Comparison of ENCODE assay signal across 7 cellular contexts in the genomic region with DNA sequence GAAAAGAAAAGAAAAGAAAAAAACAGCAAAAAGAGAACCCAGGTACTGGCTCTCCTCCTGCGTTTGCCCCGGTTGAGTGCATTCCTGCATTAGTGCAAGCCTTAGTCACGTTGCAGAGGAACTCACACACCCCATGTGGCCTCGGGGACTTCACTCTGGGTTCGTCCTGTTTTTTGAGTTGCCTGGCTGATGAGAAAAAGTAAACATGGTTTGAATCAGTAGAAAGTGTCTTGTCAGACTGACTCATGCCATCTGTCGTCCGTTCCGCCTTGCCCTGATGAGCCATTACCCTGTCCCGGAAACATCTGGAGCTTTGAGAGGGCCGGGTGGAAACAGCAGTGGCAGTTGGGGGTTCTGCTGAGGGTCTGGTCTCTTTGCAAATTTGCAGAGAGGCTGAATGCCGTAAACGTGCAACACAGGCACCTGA. TPM values are rescaled to one million over a fixed set of nuclear protein-coding genes. Genes with fewer than 3 reads are reported as not detected.
A peak's percentile ranks its signal among the peaks of the same experiment; 100 is the strongest.
DNase-seq lines count a peak whose midpoint lies in the region; ATAC-seq and TF ChIP-seq lines count a peak whose summit lies in the region.

No MANE protein-coding gene starts in this region.

- TF ChIP-seq EP300 in suprapubic skin (IDR thresholded peaks at IDR 0.05), result no peak

- peak; percentile 51 to 67 (median 56) for DNase-seq in mucosa of descending colon
- peak; percentile 87 to 91 for DNase-seq in suprapubic skin (ENCODE audit: low spot score in 2 of 2)
- no peak for DNase-seq in NCI-H446 treated with DMSO at 0.1 percent for 48 hours (lab: John Stamatoyannopoulos, UW)

- TF ChIP-seq CTCF in VCaP (conservative IDR thresholded peaks at IDR 0.05) (no peak), mucosa of descending colon (IDR thresholded peaks at IDR 0.05) (no peak), suprapubic skin (IDR thresholded peaks at IDR 0.05) (no peak)

- H3K27ac ChIP-seq in VCaP (peak overlapping the region; percentile 63), duodenal mucosa (ENCODE audit: low read depth, low read length) (no peak overlapping the region), suprapubic skin (peak overlapping the region; percentile 87)

- H3K27me3 ChIP-seq in duodenal mucosa (ENCODE audit: control insufficient read depth in 1 of 2, insufficient read depth in 2 of 2, low read length in 2 of 2) (no peaks in the 10 kb centered on the region), suprapubic skin (no peaks in the 10 kb centered on the region)

- H3K36me3 ChIP-seq in duodenal mucosa (ENCODE audit: control insufficient read depth in 1 of 2, insufficient read depth in 2 of 2, low read length in 2 of 2), result peaks cover 0 to 18% of the 10 kb centered on the region in 2 donors
- H3K36me3 ChIP-seq in mucosa of descending colon (ENCODE audit: low read depth), result peaks cover 3% of the 10 kb centered on the region
- H3K36me3 ChIP-seq in suprapubic skin, result peaks cover 9% of the 10 kb centered on the region

- intact Hi-C loops in mucosa of descending colon (cut with DNase I, micrococcal nuclease), result no loop called here

- 8% methylated on average over 12 of the region's 12 CpGs for WGBS in suprapubic skin

- no peak overlapping the region for H3K9ac ChIP-seq in duodenal mucosa (ENCODE audit: low read depth in 1 of 2, low read length in 2 of 2)

- H3K9me3 ChIP-seq in duodenal mucosa (ENCODE audit: control insufficient read depth in 1 of 2, low read length in 2 of 2), result no peaks in the 10 kb centered on the region
- H3K9me3 ChIP-seq in mucosa of descending colon, result no peaks in the 10 kb centered on the region
- no peaks in the 10 kb centered on the region for H3K9me3 ChIP-seq in suprapubic skin

- H3K4me1 ChIP-seq in duodenal mucosa (ENCODE audit: control insufficient read depth in 1 of 2, insufficient read depth in 2 of 2, low read length in 2 of 2) (peaks cover 37 to 63% of the 10 kb centered on the region in 2 donors), mucosa of descending colon (ENCODE audit: low read depth) (peaks cover 53% of the 10 kb centered on the region), suprapubic skin (peaks cover 91% of the 10 kb centered on the region)

- TF ChIP-seq POLR2A in suprapubic skin (IDR thresholded peaks at IDR 0.05), result no peak

- H3K4me3 ChIP-seq in duodenal mucosa (ENCODE audit: low read depth in 1 of 2, low read length in 2 of 2) (peak overlapping the region; percentile 20 to 36), mucosa of descending colon (no peak overlapping the region), suprapubic skin (peak overlapping the region; percentile 11)

- ATAC-seq in GM19025 (IDR thresholded peaks at IDR 0.05; ENCODE audit: low read depth, unreplicated experiment) (peak; percentile 91), HG03103 (IDR thresholded peaks at IDR 0.05; ENCODE audit: low read depth, unreplicated experiment) (peak; percentile 78), mucosa of descending colon (peak; percentile 55)

RNA-seq across cellular contexts. Expression of a gene that starts 16.3 kb away (rescaled TPM):
- total RNA-seq in mucosa of descending colon (100 to 1,000 TPM; 147 to 326 (median 171) TPM), suprapubic skin (100 to 1,000 TPM; 162 to 192 (median 179) TPM)

RNA-seq across cellular contexts. Expression of a gene that starts 44.5 kb away (rescaled TPM):
- total RNA-seq in mucosa of descending colon (1 to 10 TPM in 1 of 3 donors, not detected in 2; 2.6 TPM), suprapubic skin (10 to 100 TPM; 17.7 to 75.4 (median 38.7) TPM)

Comparison
In these comparisons a context has a peak if more than half of its experiments do, and no peak if none do; other contexts are left out.
1. RNA of a gene that starts 44.5 kb away (total RNA-seq): 17.7 to 75.4 TPM in suprapubic skin; 2.6 TPM in mucosa of descending colon; every median in the first group is over 4 times any median in the second.
2. Peak in every context shown above with its lines, with median percentiles within 50 percentile points of each other: ATAC-seq.